In genomic region chr2:217064234-217065103, GRCh38 we compare ENCODE assay signal across 8 cellular contexts.
DNase-seq lines count a peak whose midpoint lies in the region; ATAC-seq, FAIRE-seq and TF ChIP-seq lines count a peak whose summit lies in the region.

No MANE protein-coding gene starts in this region.

- ATAC-seq in right cardiac atrium = peak; percentile 56 to 84

- FAIRE-seq in GM12892 (lab: Jason Lieb, UNC) = peak; percentile 17

- peak in 1 of 4 donors; percentile 58 for TF ChIP-seq EP300 in sigmoid colon (IDR thresholded peaks at IDR 0.05)

- TF ChIP-seq CTCF in adrenal gland (IDR thresholded peaks at IDR 0.05) (no peak), sigmoid colon (IDR thresholded peaks at IDR 0.05) (no peak), GM10248 (IDR thresholded peaks at IDR 0.05; ENCODE audit: control extremely low read depth, extremely low read depth, low read depth, missing control alignments) (no peak)

- CTCF ChIA-PET in GM10248 (lab: Yijun Ruan, JAX) = interaction anchor here (0.8 to 1.7 kb wide), 3 partner anchors 10 to 43 kb away, joined by 3 to 6 read pairs (median 4); no protein-coding TSS in a partner anchor

- TF ChIP-seq POLR2A in GM12892 (IDR thresholded peaks at IDR 0.05; ENCODE audit: low read depth, low read length) (no peak), adrenal gland (IDR thresholded peaks at IDR 0.05) (no peak), sigmoid colon (IDR thresholded peaks at IDR 0.05) (no peak)

- no peaks in the 10 kb centered on the region for H3K36me3 ChIP-seq in adrenal gland (replicated peaks in 1 of 2)
- H3K36me3 ChIP-seq in sigmoid colon = no peaks in the 10 kb centered on the region

- H3K4me3 ChIP-seq in adrenal gland = no peak overlapping the region
- H3K4me3 ChIP-seq in right cardiac atrium (ENCODE audit: low read length) = peak overlapping the region; percentile 37
- peak overlapping the region in 3 of 4 donors; percentile 22 to 32 (median 25) for H3K4me3 ChIP-seq in sigmoid colon

- H3K27ac ChIP-seq in adrenal gland (peak overlapping the region in 3 of 5 donors; percentile 19 to 66 (median 41)), right cardiac atrium (ENCODE audit: low read length) (peak overlapping the region; percentile 15), sigmoid colon (peak overlapping the region in 3 of 4 donors; percentile 70 to 79 (median 75))

- no peaks in the 10 kb centered on the region for H3K4me1 ChIP-seq in adrenal gland (replicated peaks in 1 of 2)
- H3K4me1 ChIP-seq in right cardiac atrium (ENCODE audit: control insufficient read depth, insufficient read depth, low read length) = peaks cover 8% of the 10 kb centered on the region
- peaks cover 0 to 45% (median 32%) of the 10 kb centered on the region in 4 donors for H3K4me1 ChIP-seq in sigmoid colon

- 60 to 66% (median 63%) methylated on average over 17 of the region's 17 CpGs for WGBS in adrenal gland, 4 donors
- WGBS in right cardiac atrium = 31% methylated on average over 17 of the region's 17 CpGs
- 49 to 58% methylated on average over 17 of the region's 17 CpGs for WGBS in sigmoid colon, 2 donors

- POLR2A ChIA-PET in GM10248 (lab: Yijun Ruan, JAX) = no interaction called here

- DNase-seq in GM12892 (ENCODE audit: insufficient read length) (no peak), adrenal gland (peak; percentile 32 to 80 (median 52)), right cardiac atrium (peak in 2 of 3 donors; percentile 29 to 55), sigmoid colon (peak; percentile 74), GM10248 (ENCODE audit: extremely low spot score) (no peak), Kasumi-1 (lab: John Stamatoyannopoulos, UW) (no peak), NCI-H2029 treated with DMSO at 0.1 percent for 48 hours (lab: John Stamatoyannopoulos, UW) (no peak), NCI-H128 (lab: John Stamatoyannopoulos, UW; ENCODE audit: unreplicated experiment) (no peak)

- no peaks in the 10 kb centered on the region for H3K9me3 ChIP-seq in adrenal gland (replicated peaks in 1 of 3)
- no peaks in the 10 kb centered on the region for H3K9me3 ChIP-seq in right cardiac atrium (ENCODE audit: control insufficient read depth, low read length)
- no peaks in the 10 kb centered on the region for H3K9me3 ChIP-seq in sigmoid colon

- intact Hi-C loops in adrenal gland (cut with DNase I) (loop anchor here in 1 of 2 donors (10.0 kb wide), 1 partner anchor 360 kb away; no protein-coding TSS in a partner anchor), right cardiac atrium (cut with DNase I) (no loop called here), sigmoid colon (cut with DNase I) (loop anchor here (2.0 to 5.0 kb wide), 2 partner anchors 263 to 364 kb away; no protein-coding TSS in a partner anchor)

- no peaks in the 10 kb centered on the region for H3K27me3 ChIP-seq in adrenal gland
- H3K27me3 ChIP-seq in right cardiac atrium (ENCODE audit: control insufficient read depth, insufficient read depth) = no peaks in the 10 kb centered on the region
- no peaks in the 10 kb centered on the region for H3K27me3 ChIP-seq in sigmoid colon

Comparison
In these comparisons a context has a peak if more than half of its experiments do, and no peak if none do; other contexts are left out.
1. DNase-seq: peak in adrenal gland (7 of 7), right cardiac atrium (2 of 3) and sigmoid colon (single experiment); none in GM12892 (single experiment), GM10248 (single experiment), Kasumi-1 (0 of 2), NCI-H2029 treated with DMSO at 0.1 percent for 48 hours (single experiment) and NCI-H128 (single experiment).
2. H3K27ac ChIP-seq: peak in every context shown above with its lines; median percentile 75 in sigmoid colon; 41 in adrenal gland; 15 in right cardiac atrium.
3. H3K4me3 ChIP-seq: peak in right cardiac atrium (single experiment) and sigmoid colon (3 of 4); none in adrenal gland (0 of 4).